8 cellular contexts compared by ENCODE assay signal in the genomic region with DNA sequence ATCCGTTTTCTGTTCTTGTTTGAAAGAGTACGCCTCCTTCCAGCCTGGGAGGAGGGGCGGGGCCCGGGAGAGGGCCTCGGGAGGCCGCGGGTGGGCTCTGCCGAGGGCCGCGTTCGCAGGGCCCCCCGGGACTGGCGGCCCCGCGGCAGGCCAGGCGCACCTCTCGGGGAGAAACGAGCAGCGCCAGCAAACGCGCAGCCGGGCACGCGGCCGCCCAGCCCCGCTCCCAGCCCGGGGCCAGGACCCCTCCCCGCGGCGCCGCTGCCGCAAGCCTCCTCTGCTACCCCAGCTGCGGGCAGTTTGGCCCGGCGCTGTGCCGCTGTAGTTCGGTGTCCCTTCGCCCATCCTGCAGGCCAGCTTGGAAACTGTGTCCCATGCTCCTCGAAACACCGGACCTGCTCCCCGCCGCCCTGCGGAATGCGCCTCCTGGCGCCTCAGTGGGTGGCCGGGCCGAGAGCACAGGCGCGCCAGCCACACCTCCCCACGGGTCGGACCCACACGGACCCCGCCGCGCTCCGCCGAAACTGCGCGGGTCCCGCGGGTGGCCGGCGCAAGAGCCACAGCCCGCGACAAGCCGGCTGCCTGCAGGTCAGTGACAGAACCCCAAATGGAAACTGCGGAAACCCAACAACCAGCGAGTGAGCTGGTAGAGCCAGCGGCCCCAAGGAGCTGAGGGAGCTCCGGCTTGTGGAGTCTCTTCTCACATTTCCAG. TPM values are rescaled to one million over a fixed set of nuclear protein-coding genes. Genes with fewer than 3 reads are reported as not detected.
DNase-seq lines count a peak whose midpoint lies in the region; ATAC-seq and TF ChIP-seq lines count a peak whose summit lies in the region.

No MANE protein-coding gene starts in this region.

- H3F3A ChIP-seq in DOHH2 (ENCODE audit: control insufficient read depth, insufficient read depth), result no peaks in the 10 kb centered on the region

- TF ChIP-seq CTCF in DOHH2 (IDR thresholded peaks at IDR 0.05; ENCODE audit: low read depth, low read length, poor library complexity, severe bottlenecking) (no peak), gastroesophageal sphincter (IDR thresholded peaks at IDR 0.05) (peak in 1 of 4 experiments; percentile 22), progenitor cell of endocrine pancreas (IDR thresholded peaks at IDR 0.05; ENCODE audit: unreplicated experiment) (no peak)

- no peak for TF ChIP-seq EP300 in gastroesophageal sphincter (IDR thresholded peaks at IDR 0.05)

- no peaks in the 10 kb centered on the region for H4K20me1 ChIP-seq in DOHH2 (ENCODE audit: control insufficient read depth, insufficient read depth, low read depth, low read length)

- no peaks in the 10 kb centered on the region for H3K79me2 ChIP-seq in DOHH2 (ENCODE audit: control insufficient read depth, low read length)

- DNase-seq in SJSA1 (ENCODE audit: low read depth in 1 of 2, low spot score in 2 of 2), result peak in 1 of 2 experiments; percentile 51
- peak; percentile 28 for DNase-seq in progenitor cell of endocrine pancreas (ENCODE audit: low spot score, unreplicated experiment)
- DNase-seq in iPS-NIHi11 (ENCODE audit: low spot score), result no peak

- peak; percentile 2 for ATAC-seq in gastroesophageal sphincter
- no peak for ATAC-seq in GM21381 (IDR thresholded peaks at IDR 0.05; ENCODE audit: unreplicated experiment)
- ATAC-seq in GM18505 (IDR thresholded peaks at IDR 0.05; ENCODE audit: unreplicated experiment), result no peak
- no peak for ATAC-seq in GM18517 (IDR thresholded peaks at IDR 0.05; ENCODE audit: unreplicated experiment)

- peaks cover 56% of the 10 kb centered on the region for H3K27me3 ChIP-seq in DOHH2 (ENCODE audit: control insufficient read depth, low read length)
- H3K27me3 ChIP-seq in SJSA1 (replicated peaks), result no peaks in the 10 kb centered on the region
- H3K27me3 ChIP-seq in gastroesophageal sphincter, result peaks cover 75% of the 10 kb centered on the region

- 8% methylated on average over 22 of the region's 70 CpGs; no CpG with 5 or more reads in 1 of the 2 donors for WGBS in gastroesophageal sphincter (ENCODE audit: low coverage in 1 of 2), 2 donors

- H3K36me3 ChIP-seq in DOHH2 (ENCODE audit: control insufficient read depth, low read length), result no peaks in the 10 kb centered on the region
- no peaks in the 10 kb centered on the region for H3K36me3 ChIP-seq in SJSA1
- no peaks in the 10 kb centered on the region for H3K36me3 ChIP-seq in gastroesophageal sphincter

- H3K27ac ChIP-seq in DOHH2 (ENCODE audit: low read depth, low read length) (no peak overlapping the region), SJSA1 (peak overlapping the region; percentile 61), gastroesophageal sphincter (peak overlapping the region in 3 of 4 donors; percentile 75 to 82 (median 79))

- H3K9me2 ChIP-seq in DOHH2 (replicated peaks; ENCODE audit: control insufficient read depth, low read length), result no peaks in the 10 kb centered on the region

- H3K9me3 Mint-ChIP-seq in progenitor cell of endocrine pancreas (ENCODE audit: low read depth), result no peaks in the 10 kb centered on the region

- TF ChIP-seq POLR2A in gastroesophageal sphincter (IDR thresholded peaks at IDR 0.05), result no peak
- TF ChIP-seq POLR2A in GM18505 (IDR thresholded peaks at IDR 0.05; ENCODE audit: borderline replicate concordance, extremely low read depth, insufficient read depth, insufficient read length), result no peak

- H3K36me3 Mint-ChIP-seq in progenitor cell of endocrine pancreas (ENCODE audit: insufficient read depth), result no peaks in the 10 kb centered on the region

- no peak overlapping the region for H3K27ac Mint-ChIP-seq in progenitor cell of endocrine pancreas

- peaks cover 18% of the 10 kb centered on the region for H3K4me1 ChIP-seq in DOHH2 (ENCODE audit: control insufficient read depth, low read length)
- peaks cover 35% of the 10 kb centered on the region for H3K4me1 ChIP-seq in SJSA1 (replicated peaks)
- H3K4me1 ChIP-seq in gastroesophageal sphincter, result peaks cover 0 to 56% (median 14%) of the 10 kb centered on the region in 3 donors

- H3K4me3 ChIP-seq in DOHH2 (ENCODE audit: low read length) (peak overlapping the region; percentile 79), SJSA1 (peak overlapping the region; percentile 42), gastroesophageal sphincter (peak overlapping the region; percentile 36 to 61)

- H3K9me3 ChIP-seq in DOHH2 (ENCODE audit: control insufficient read depth, insufficient read depth, low read length), result no peaks in the 10 kb centered on the region
- H3K9me3 ChIP-seq in SJSA1 (replicated peaks), result 0 out of 2 replicates have a peak, but pooled peaks cover 2% of the 10 kb centered on the region
- peaks cover 0 to under 1% (median 0%) of the 10 kb centered on the region in 3 donors for H3K9me3 ChIP-seq in gastroesophageal sphincter

- peaks cover 83% of the 10 kb centered on the region for H3K27me3 Mint-ChIP-seq in progenitor cell of endocrine pancreas

- peaks cover 5% of the 10 kb centered on the region for H3K4me1 Mint-ChIP-seq in progenitor cell of endocrine pancreas (ENCODE audit: low read depth)

- peak overlapping the region; percentile 100 for H3K4me2 ChIP-seq in DOHH2 (ENCODE audit: low read length)

- H3K4me3 Mint-ChIP-seq in progenitor cell of endocrine pancreas (ENCODE audit: low read depth), result peak overlapping the region; percentile 67

RNA-seq across cellular contexts. Expression of a gene that starts 2.2 kb away (rescaled TPM):
- total RNA-seq in SJSA1 (2014; rRNA removed; shearing (Covaris generic)), result 0.11 TPM in 1 of 2 replicates, not detected in the other
- total RNA-seq in gastroesophageal sphincter (1 to 10 TPM in 2 of 4 donors, under 1 TPM in 1, not detected in 1; 0.40 to 2.0 (median 1.1) TPM), progenitor cell of endocrine pancreas (0.78 and 0.79 TPM in 2 replicates)
